Comparison of ENCODE assay signal across 23 cellular contexts in genomic region chr2:15623481-15623796, GRCh38.
"Had no signal": no experiment of that assay in that cellular context is flagged by ENCODE, and none has a peak within 500 bp of the region (broad histone marks: within the 10 kb centered on the region; RNA-seq: fewer than 3 reads in every experiment).

No MANE protein-coding gene starts in this region.

- FAIRE-seq: colon, endometrium, endothelial cell of umbilical vein, frontal cortex had no signal

- DNase-seq: colonic mucosa; cortex of kidney; dermis blood vessel endothelial cell; dorsolateral prefrontal cortex; effector CD4-positive, alpha-beta T cell; effector CD8-positive, alpha-beta T cell; effector memory CD4-positive, alpha-beta T cell; effector memory CD8-positive, alpha-beta T cell; endodermal cell; erythroblast; esophagus squamous epithelium; foreskin fibroblast; foreskin keratinocyte; foreskin melanocyte; gastrocnemius medialis; glutamatergic neuron; head of caudate nucleus; heart left ventricle; heart right ventricle had no signal
